ENCODE assay signal across 12 cellular contexts in the genomic region with DNA sequence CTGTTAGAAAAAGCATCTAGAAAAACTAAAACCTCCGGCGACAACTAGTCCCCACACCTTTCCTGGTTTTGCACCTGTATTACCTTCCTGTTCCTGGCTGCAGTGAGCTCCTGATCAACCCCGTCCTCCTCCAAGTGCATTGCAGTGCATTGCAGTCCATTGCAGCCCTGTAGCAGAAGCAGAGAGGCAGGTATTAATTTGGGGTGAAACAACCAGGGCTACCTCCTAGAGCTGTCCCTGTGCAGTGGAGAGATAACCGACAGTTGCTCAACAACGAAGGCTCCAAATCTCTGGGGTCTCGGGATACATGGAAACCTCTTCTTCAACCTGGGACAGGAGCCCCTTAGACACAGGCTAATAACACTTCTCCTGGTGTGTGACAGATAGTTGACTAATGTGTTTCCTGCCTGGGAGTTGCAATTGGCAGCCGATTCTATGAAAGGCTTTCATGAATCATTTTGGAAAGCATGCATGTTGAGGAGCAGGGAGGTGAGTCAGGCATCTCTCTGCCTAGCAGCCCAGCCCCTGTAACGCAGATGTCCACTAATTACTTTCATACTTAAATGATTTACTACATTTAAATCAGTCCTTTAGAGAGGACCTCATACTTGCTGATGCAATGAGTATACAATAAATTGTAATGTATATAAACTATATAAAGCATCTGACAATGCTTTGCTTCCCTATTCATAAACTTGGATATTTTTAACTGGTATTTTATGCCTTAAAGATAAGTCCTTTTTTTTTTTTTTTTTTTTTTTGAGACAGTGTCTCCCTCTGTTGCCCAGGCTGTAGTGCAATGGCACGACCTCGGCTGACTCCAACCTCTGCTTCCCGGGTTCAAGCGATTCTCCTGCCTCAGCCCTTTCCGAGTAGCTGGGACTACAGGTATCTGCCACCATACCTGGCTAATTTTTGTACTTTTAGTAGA. TPM values are rescaled to one million over a fixed set of nuclear protein-coding genes. Genes with fewer than 3 reads are reported as not detected.
A peak's percentile ranks its signal among the peaks of the same experiment; 100 is the strongest.
DNase-seq lines count a peak whose midpoint lies in the region; ATAC-seq and TF ChIP-seq lines count a peak whose summit lies in the region.
"Had no signal": no experiment of that assay in that cellular context is flagged by ENCODE, and none has a peak within 500 bp of the region (broad histone marks: within the 10 kb centered on the region; RNA-seq: fewer than 3 reads in every experiment).

No MANE protein-coding gene starts in this region.

- H3K27me3 Mint-ChIP-seq in glutamatergic neuron (ENCODE audit: unreplicated experiment), result peaks cover 2% of the 10 kb centered on the region

- intact Hi-C loops in left ventricle myocardium superior (cut with micrococcal nuclease), result no loop called here

- POLR2A ChIA-PET in AG04449 (lab: Yijun Ruan, JAX), result no interaction called here

- TF ChIP-seq CTCF in AG04449 (IDR thresholded peaks at IDR 0.05; ENCODE audit: insufficient read depth, low read length, missing control alignments) (no peak), HFF-Myc (IDR thresholded peaks at IDR 0.05; ENCODE audit: low read depth, low read length, missing control alignments) (no peak), glutamatergic neuron (IDR thresholded peaks at IDR 0.05; ENCODE audit: partially characterized antibody, unreplicated experiment) (no peak)

- ATAC-seq in HG03571 (IDR thresholded peaks at IDR 0.05; ENCODE audit: unreplicated experiment) (no peak), GM21528 (IDR thresholded peaks at IDR 0.05; ENCODE audit: low FRiP score, unreplicated experiment) (no peak), left ventricle myocardium superior (no peak)

- CTCF ChIA-PET in AG04449 (lab: Yijun Ruan, JAX), result interaction anchor here (1.9 to 2.7 kb wide), 2 partner anchors 10 to 12 kb away, joined by 5 to 26 read pairs; no protein-coding TSS in a partner anchor

- H3K4me1 Mint-ChIP-seq in glutamatergic neuron (ENCODE audit: low read depth, unreplicated experiment), result no peaks in the 10 kb centered on the region

- H3K36me3 Mint-ChIP-seq in glutamatergic neuron (ENCODE audit: unreplicated experiment), result no peaks in the 10 kb centered on the region

- DNase-seq in AG04449 (ENCODE audit: low read depth, low spot score), result peak; percentile 90
- DNase-seq in HFF-Myc (ENCODE audit: extremely low read depth, low read depth), result peak; percentile 88
- DNase-seq in SW 1271 (lab: John Stamatoyannopoulos, UW), result peak; percentile 86 to 94
- DNase-seq in glutamatergic neuron, result no peak
- DNase-seq in GF-D8 (lab: John Stamatoyannopoulos, UW), result no peak
- DNase-seq in left ventricle myocardium superior, result no peak
- DNase-seq: activated naive CD4-positive, alpha-beta T cell treated with anti-CD3 and anti-CD28 coated beads for 36 hours; DMS79; spleen had no signal

- H3K4me3 Mint-ChIP-seq in glutamatergic neuron (ENCODE audit: unreplicated experiment), result no peak overlapping the region
- H3K4me3 Mint-ChIP-seq: activated naive CD4-positive, alpha-beta T cell treated with anti-CD3 and anti-CD28 coated beads for 36 hours had no signal

- H3K27ac Mint-ChIP-seq in glutamatergic neuron (ENCODE audit: unreplicated experiment), result peak overlapping the region; percentile 6
- H3K27ac Mint-ChIP-seq: activated naive CD4-positive, alpha-beta T cell treated with anti-CD3 and anti-CD28 coated beads for 36 hours had no signal

- H3K4me3 ChIP-seq in AG04449 (ENCODE audit: low read depth, low read length) (no peak overlapping the region), HFF-Myc (replicated peaks; ENCODE audit: low read depth, low read length) (no peak overlapping the region)
- H3K4me3 ChIP-seq: spleen had no signal

- H3K9me3 Mint-ChIP-seq in glutamatergic neuron (ENCODE audit: unreplicated experiment), result no peaks in the 10 kb centered on the region
- H3K9me3 Mint-ChIP-seq: activated naive CD4-positive, alpha-beta T cell treated with anti-CD3 and anti-CD28 coated beads for 36 hours had no signal

RNA-seq across cellular contexts. Expression of a gene that starts 59.0 kb away (rescaled TPM):
- total RNA-seq in glutamatergic neuron (ENCODE audit: unreplicated experiment), result not detected
- 0.35 TPM for total RNA-seq in left ventricle myocardium superior
- total RNA-seq: activated naive CD4-positive, alpha-beta T cell treated with anti-CD3 and anti-CD28 coated beads for 36 hours; spleen; T-helper 2 cell treated with Interferon-gamma antibody and Interleukin-4, amounts not matched to agents 100 ng/mL and 5 ng/mL, for 36 hours had no signal

Comparison
In these comparisons a context has a peak if more than half of its experiments do, and no peak if none do; other contexts are left out.
1. DNase-seq: peak in AG04449 (single experiment), HFF-Myc (single experiment) and SW 1271 (2 of 2); none in glutamatergic neuron (single experiment), GF-D8 (single experiment) and left ventricle myocardium superior (single experiment).